Comparison of ENCODE assay signal across 26 cellular contexts in the genomic region with DNA sequence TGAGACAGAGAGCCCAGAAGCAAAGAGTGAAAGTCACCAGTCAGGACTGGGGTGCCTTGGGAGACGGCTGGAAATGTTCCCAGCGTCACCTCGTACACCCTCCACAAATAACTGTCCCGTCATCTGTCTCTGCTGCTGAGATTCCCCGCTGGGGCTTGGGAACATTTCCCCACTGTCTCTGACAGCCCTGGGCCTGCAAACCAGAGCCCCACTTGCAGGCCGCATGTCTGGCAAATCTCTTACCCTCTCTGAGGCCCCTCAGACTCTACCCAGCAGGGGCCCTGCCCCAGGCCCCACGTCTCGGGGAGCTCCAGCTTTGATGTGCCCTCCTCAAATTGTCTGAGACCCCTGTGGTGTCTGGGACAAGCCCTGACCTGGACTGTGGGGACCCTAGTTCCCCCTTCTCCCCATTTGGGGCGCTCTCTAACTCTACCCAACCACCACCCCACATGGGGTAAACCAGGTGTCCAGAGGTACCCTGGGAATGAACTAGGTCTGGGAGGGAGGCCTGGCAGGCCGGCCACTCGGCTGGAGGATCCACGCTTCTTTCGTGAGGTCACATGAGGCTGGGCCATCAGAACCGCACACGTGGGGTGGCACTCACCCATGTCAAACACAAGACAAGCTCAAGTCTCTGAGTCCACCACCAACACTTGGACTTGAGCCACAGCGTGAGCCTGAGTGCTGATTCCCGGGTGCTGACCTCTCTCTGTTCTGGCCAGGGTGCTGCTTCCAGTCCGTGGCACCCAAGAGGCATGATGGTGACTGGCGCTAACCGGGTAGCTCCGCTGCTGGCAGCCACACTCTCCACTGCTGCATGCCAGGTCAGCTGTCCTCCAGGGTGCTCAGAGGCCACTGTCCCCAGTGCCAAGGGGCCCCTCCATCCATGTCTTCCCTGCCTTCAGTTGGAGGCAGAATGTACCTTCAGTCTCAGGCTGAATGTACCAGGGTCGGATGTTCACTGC. TPM values are rescaled to one million over a fixed set of nuclear protein-coding genes. Genes with fewer than 3 reads are reported as not detected.
DNase-seq lines count a peak whose midpoint lies in the region; ATAC-seq, FAIRE-seq and TF ChIP-seq lines count a peak whose summit lies in the region.
"Had no signal": no experiment of that assay in that cellular context is flagged by ENCODE, and none has a peak within 500 bp of the region (broad histone marks: within the 10 kb centered on the region; RNA-seq: fewer than 3 reads in every experiment).

No MANE protein-coding gene starts in this region.

- DNase-seq in stimulated activated naive CD8-positive, alpha-beta T cell treated with anti-CD3 and anti-CD28 coated beads, Interleukin-15, Interleukin-2, amounts not matched to agents 100 U/mL and 50 U/mL, for 24 hours: no peak
- no peak for DNase-seq in stimulated activated naive CD8-positive, alpha-beta T cell treated with anti-CD3 and anti-CD28 coated beads, Interleukin-15, amount 100 ng/mL, for 72 hours
- no peak for DNase-seq in H1 (ENCODE audit: low read depth in 1 of 2, low spot score in 2 of 2)
- peak; percentile 67 for DNase-seq in spleen
- no peak for DNase-seq in SKM-1 (lab: John Stamatoyannopoulos, UW; ENCODE audit: unreplicated experiment)
- no peak for DNase-seq in occipital lobe (lab: John Stamatoyannopoulos, UW)
- DNase-seq: BE2C; CD4-positive, alpha-beta T cell; DMS 273 treated with DMSO at 0.1 percent for 48 hours; DMS79 treated with DMSO at 0.1 percent for 48 hours; H7; Kasumi-1; MG63; NCI-H1417 treated with DMSO at 0.1 percent for 48 hours; NCI-H187; NCI-H446; NCI-H526; OCI-M1; SJCRH30; SW 1271 had no signal

- no peaks in the 10 kb centered on the region for H4K20me1 ChIP-seq in H1 (replicated peaks in 1 of 2; ENCODE audit: control insufficient read depth in 1 of 2, insufficient read depth in 2 of 2, low read length in 2 of 2)

- H2BK5ac ChIP-seq in H1 (ENCODE audit: low read depth, low read length): no peak overlapping the region

- no peaks in the 10 kb centered on the region for H3K9me3 Mint-ChIP-seq in stimulated activated naive CD8-positive, alpha-beta T cell treated with anti-CD3 and anti-CD28 coated beads, Interleukin-15, amount 100 ng/mL, for 72 hours

- H3K79me2 ChIP-seq in H1 (ENCODE audit: control insufficient read depth in 1 of 2, insufficient read depth in 2 of 2, low read length in 2 of 2): no peaks in the 10 kb centered on the region

- H3K9ac ChIP-seq in H1 (replicated peaks in 1 of 4; ENCODE audit: extremely low read depth in 1 of 4, low read depth in 3 of 4, low read length in 3 of 4): no peak overlapping the region

- H2BK20ac ChIP-seq in H1 (ENCODE audit: low read length): no peak overlapping the region

- H3K79me1 ChIP-seq in H1 (ENCODE audit: low read depth, low read length): no peaks in the 10 kb centered on the region

- H3K9me3 ChIP-seq in H1 (ENCODE audit: insufficient read depth in 2 of 2, low read depth in 1 of 2, low read length in 1 of 2) (no peaks in the 10 kb centered on the region), spleen (no peaks in the 10 kb centered on the region)
- H3K9me3 ChIP-seq: BE2C, Caco-2, MG63 had no signal

- no peak overlapping the region for H2BK120ac ChIP-seq in H1 (replicated peaks; ENCODE audit: low read depth, low read length)

- WGBS in H1 (ENCODE audit: extremely low coverage in 1 of 2, insufficient coverage in 1 of 2, insufficient read length in 1 of 2, insufficient replicate concordance in 2 of 2, low coverage in 1 of 2, low lambda C conversion rate in 2 of 2, missing lambda C conversion rate in 1 of 2), 2 experiments: 93% methylated on average over 20 of the region's 22 CpGs; no CpG with 5 or more reads in 1 of the 2 experiments
- 85 to 94% (median 89%) methylated on average over 13 to 22 of the region's 22 CpGs for WGBS in spleen, 5 donors

- H3K27me3 ChIP-seq in H1 (replicated peaks in 1 of 4; ENCODE audit: control insufficient read depth in 3 of 4, extremely low read depth in 1 of 4, insufficient read depth in 3 of 4, low read length in 3 of 4): no peaks in the 10 kb centered on the region
- peaks cover 0 to 3% (median 0%) of the 10 kb centered on the region in 7 donors for H3K27me3 ChIP-seq in spleen (replicated peaks in 1 of 7)
- H3K27me3 ChIP-seq: BE2C, MG63 had no signal

- no peaks in the 10 kb centered on the region for H3K4me1 Mint-ChIP-seq in stimulated activated naive CD8-positive, alpha-beta T cell treated with anti-CD3 and anti-CD28 coated beads, Interleukin-15, amount 100 ng/mL, for 72 hours

- no peak overlapping the region; the same call in 1 of the 2 replicates for H3K18ac ChIP-seq in H1 (ENCODE audit: extremely low read depth, low read length)

- no peak overlapping the region for H2BK12ac ChIP-seq in H1 (ENCODE audit: low read depth, low read length)

- no peak overlapping the region for H3K23ac ChIP-seq in H1 (ENCODE audit: insufficient read length)

- CTCF ChIA-PET in H1 (lab: Charles Lee; ENCODE audit: partially characterized antibody): interaction anchor here (0.6 to 1.8 kb wide), 4 partner anchors 9 to 322 kb away, joined by 3 to 4 read pairs (median 3); no protein-coding TSS in a partner anchor

- TF ChIP-seq CTCF in H1 (IDR thresholded peaks at IDR 0.05; ENCODE audit: control extremely low read depth in 1 of 3, insufficient read depth in 1 of 3, low read depth in 1 of 3, low read length in 3 of 3) (no peak), spleen (IDR thresholded peaks at IDR 0.05 in 8 of 11, conservative IDR thresholded peaks at IDR 0.05 in 3 of 11) (no peak)

- no peak overlapping the region for H3K4me2 ChIP-seq in H1 (ENCODE audit: insufficient read depth in 1 of 2, low read depth in 2 of 2, low read length in 2 of 2)

- peak overlapping the region in 1 of 2 donors; percentile 23 for H3K27ac Mint-ChIP-seq in stimulated activated naive CD8-positive, alpha-beta T cell treated with anti-CD3 and anti-CD28 coated beads, Interleukin-15, amount 100 ng/mL, for 72 hours
- H3K27ac Mint-ChIP-seq: CD4-positive, alpha-beta T cell had no signal

- peak; percentile 35 for ATAC-seq in stimulated activated naive CD8-positive, alpha-beta T cell treated with anti-CD3 and anti-CD28 coated beads, Interleukin-15, Interleukin-2, amounts not matched to agents 100 U/mL and 50 U/mL, for 24 hours
- no peak for ATAC-seq in stimulated activated naive CD8-positive, alpha-beta T cell treated with anti-CD3 and anti-CD28 coated beads, Interleukin-15, amount 100 ng/mL, for 72 hours
- no peak for ATAC-seq in GM18861 (IDR thresholded peaks at IDR 0.05; ENCODE audit: unreplicated experiment)

- 0 out of 2 replicates have a peak overlapping the region, but pooled peaks have one; percentile 61 for H2BK15ac ChIP-seq in H1 (ENCODE audit: low read length)

- no peaks in the 10 kb centered on the region for H3K27me3 Mint-ChIP-seq in stimulated activated naive CD8-positive, alpha-beta T cell treated with anti-CD3 and anti-CD28 coated beads, Interleukin-15, amount 100 ng/mL, for 72 hours
- H3K27me3 Mint-ChIP-seq: CD4-positive, alpha-beta T cell had no signal

- H4K91ac ChIP-seq in H1 (replicated peaks; ENCODE audit: insufficient read length, low read length): no peak overlapping the region

- no peak overlapping the region for H3K4ac ChIP-seq in H1 (replicated peaks; ENCODE audit: insufficient read length, low read depth, low read length)

- POLR2A ChIA-PET in H1 (lab: Charles Lee; ENCODE audit: partially characterized antibody): no interaction called here

- H3K27ac ChIP-seq in H1 (ENCODE audit: low read depth, low read length) (no peak overlapping the region), spleen (no peak overlapping the region)
- H3K27ac ChIP-seq: SJCRH30 had no signal

- no peak overlapping the region for H3K4me3 Mint-ChIP-seq in stimulated activated naive CD8-positive, alpha-beta T cell treated with anti-CD3 and anti-CD28 coated beads, Interleukin-15, amount 100 ng/mL, for 72 hours
- H3K4me3 Mint-ChIP-seq: CD4-positive, alpha-beta T cell had no signal

- peaks cover 4% of the 10 kb centered on the region; the same call in 1 of the 2 replicates for H3K23me2 ChIP-seq in H1 (ENCODE audit: low read depth, low read length)

- H3K4me3 ChIP-seq in H1 (ENCODE audit: extremely low read depth in 1 of 4, insufficient read depth in 2 of 4, low read depth in 3 of 4, low read length in 4 of 4): no peak overlapping the region
- no peak overlapping the region for H3K4me3 ChIP-seq in spleen
- H3K4me3 ChIP-seq: MG63, SJCRH30 had no signal

- H4K5ac ChIP-seq in H1 (ENCODE audit: insufficient read length, low read depth, low read length): no peak overlapping the region

- H4K8ac ChIP-seq in H1 (ENCODE audit: extremely low read depth, insufficient read depth, low read length): peak overlapping the region; percentile 64

- H3K4me1 ChIP-seq in H1 (replicated peaks in 1 of 4; ENCODE audit: control insufficient read depth in 3 of 4, insufficient read depth in 4 of 4, low read length in 3 of 4): peaks cover 0 to 13% (median 6%) of the 10 kb centered on the region in 4 experiments; a peak in 4 of 7 replicates
- no peaks in the 10 kb centered on the region for H3K4me1 ChIP-seq in spleen
- H3K4me1 ChIP-seq: BE2C, Caco-2, SJCRH30 had no signal

- TF ChIP-seq RAD21 in H1 (IDR thresholded peaks at IDR 0.05 in 1 of 2, conservative IDR thresholded peaks at IDR 0.05 in 1 of 2; ENCODE audit: low read depth in 2 of 2, low read length in 2 of 2): no peak

- no peak for TF ChIP-seq EP300 in H1 (IDR thresholded peaks at IDR 0.05; ENCODE audit: borderline replicate concordance in 1 of 2, low read depth in 2 of 2, low read length in 2 of 2)

- no peak overlapping the region for H2AFZ ChIP-seq in H1 (ENCODE audit: low read length)

- intact Hi-C loops in spleen (cut with DNase I; ENCODE audit: low total_unique reads): loop anchor here (10.0 kb wide), 1 partner anchor 1236 kb away; no protein-coding TSS in a partner anchor

- no peak overlapping the region for H3K14ac ChIP-seq in H1 (ENCODE audit: insufficient read length)

- H3K36me3 ChIP-seq in H1 (ENCODE audit: control insufficient read depth in 2 of 4, insufficient read depth in 4 of 4, low read length in 3 of 4) (no peaks in the 10 kb centered on the region), spleen (no peaks in the 10 kb centered on the region)
- H3K36me3 ChIP-seq: BE2C, MG63, SJCRH30 had no signal

- no peak overlapping the region for H2AK5ac ChIP-seq in H1 (ENCODE audit: low read depth, low read length)

- TF ChIP-seq POLR2A in H1 (IDR thresholded peaks at IDR 0.05; ENCODE audit: control extremely low read depth in 1 of 2, low read depth in 2 of 2, low read length in 2 of 2) (no peak), spleen (IDR thresholded peaks at IDR 0.05) (no peak)

- no peak overlapping the region for H3K56ac ChIP-seq in H1 (replicated peaks; ENCODE audit: insufficient read length, low read depth, low read length)

- FAIRE-seq in H1 (lab: Jason Lieb, UNC): no peak
- FAIRE-seq: GM12891, GM19239, RCC 7860 had no signal

RNA-seq across cellular contexts. Expression of a gene that starts 59.8 kb away (rescaled TPM):
- total RNA-seq in H1 (2021; fragmentation: NEBNext Ultra II Directional; extraction: Animal tissue kit (Norgen Biotek cat#: 25700)): 0.19 TPM in 2 replicates
- polyA plus RNA-seq in H1 (2011; rRNA removed): 0.17 and 0.33 TPM in 2 replicates
- polyA plus RNA-seq in H1 (2011; cell fraction: cytosol; rRNA removed): 0.41 TPM
- polyA plus RNA-seq in H1 (2011; cell fraction: nucleus; rRNA removed): 0.80 TPM
- polyA plus RNA-seq in H1 (2012, experiment 1 of 2): 0.13 to 0.27 TPM (median 0.20 TPM) in 4 replicates
- 0.29 TPM for polyA plus RNA-seq in H1 (2012, experiment 2 of 2)
- 0.06 TPM for polyA plus RNA-seq in H1 (2013, experiment 1 of 2)
- 0.26 TPM for polyA plus RNA-seq in H1 (2013, experiment 2 of 2)
- polyA minus RNA-seq in H1 (2011; rRNA and poly(A)+ RNA removed): 0.46 and 1.3 TPM in 2 replicates
- polyA minus RNA-seq in H1 (2011; cell fraction: cytosol; rRNA and poly(A)+ RNA removed): not detected
- 7.1 TPM for polyA minus RNA-seq in H1 (2011; cell fraction: nucleus; rRNA and poly(A)+ RNA removed)
- total RNA-seq in spleen: 1 to 10 TPM in 1 of 7 donors, under 1 TPM in 4, not detected in 2; 0.20 to 1.3 (median 0.36) TPM
- under 1 TPM; 0.04 to 0.46 (median 0.42) TPM for polyA plus RNA-seq in spleen
- not detected for total RNA-seq in occipital lobe
- total RNA-seq: A673; CD4-positive, alpha-beta T cell; SJCRH30 had no signal
